In genomic region chr1:2554621-2555387, GRCh38 we compare ENCODE assay signal across 8 cellular contexts. TPM values are rescaled to one million over a fixed set of nuclear protein-coding genes. Genes with fewer than 3 reads are reported as not detected.
DNase-seq lines count a peak whose midpoint lies in the region; ATAC-seq and TF ChIP-seq lines count a peak whose summit lies in the region.

No MANE protein-coding gene starts in this region.

- H3K27ac Mint-ChIP-seq in activated T-helper 17 cell treated with anti-CD3 and anti-CD28 coated beads, Interleukin-2, amount 50 U/mL, for 72 hours, result peak overlapping the region; percentile 94
- peak overlapping the region; percentile 99 for H3K27ac Mint-ChIP-seq in stimulated activated effector memory CD8-positive, alpha-beta T cell treated with anti-CD3 and anti-CD28 coated beads, Interleukin-12 subunit alpha, Interleukin-12 subunit beta, amount 100 ng/mL, for 72 hours

- peak overlapping the region; percentile 96 for H3K4me3 Mint-ChIP-seq in activated T-helper 17 cell treated with anti-CD3 and anti-CD28 coated beads, Interleukin-2, amount 50 U/mL, for 72 hours
- peak overlapping the region; percentile 99 for H3K4me3 Mint-ChIP-seq in stimulated activated effector memory CD8-positive, alpha-beta T cell treated with anti-CD3 and anti-CD28 coated beads, Interleukin-12 subunit alpha, Interleukin-12 subunit beta, amount 100 ng/mL, for 72 hours

- no peaks in the 10 kb centered on the region; the same call in 1 of the 2 replicates for H3K36me3 ChIP-seq in KOPT-K1 (ENCODE audit: insufficient read depth, low read length)
- H3K36me3 ChIP-seq in kidney epithelial cell (ENCODE audit: control insufficient read depth, insufficient read depth, low read length), result no peaks in the 10 kb centered on the region

- TF ChIP-seq CTCF in kidney epithelial cell (IDR thresholded peaks at IDR 0.05; ENCODE audit: insufficient read depth, low read length, poor library complexity, severe bottlenecking), result peak; percentile 59

- H3K27me3 Mint-ChIP-seq in activated T-helper 17 cell treated with anti-CD3 and anti-CD28 coated beads, Interleukin-2, amount 50 U/mL, for 72 hours, result no peaks in the 10 kb centered on the region

- no peak for ATAC-seq in activated T-helper 17 cell treated with anti-CD3 and anti-CD28 coated beads, Interleukin-2, amount 50 U/mL, for 72 hours (replicated peaks)
- no peak for ATAC-seq in stimulated activated effector memory CD8-positive, alpha-beta T cell treated with anti-CD3 and anti-CD28 coated beads, Interleukin-12 subunit alpha, Interleukin-12 subunit beta, amount 100 ng/mL, for 72 hours
- ATAC-seq in GM18511 (IDR thresholded peaks at IDR 0.05; ENCODE audit: unreplicated experiment) (no peak), GM19397 (IDR thresholded peaks at IDR 0.05; ENCODE audit: unreplicated experiment) (no peak)

- no peak overlapping the region for H3K4me3 ChIP-seq in kidney epithelial cell (ENCODE audit: low read depth, low read length)

- DNase-seq in CD1c-positive myeloid dendritic cell (ENCODE audit: extremely low spot score) (peak; percentile 51), kidney epithelial cell (ENCODE audit: low read depth) (no peak), NCI-H2107 (lab: John Stamatoyannopoulos, UW) (no peak)
- peak in 1 of 2 donors; percentile 65 for DNase-seq in stimulated activated effector memory CD8-positive, alpha-beta T cell treated with anti-CD3 and anti-CD28 coated beads, Interleukin-12 subunit alpha, Interleukin-12 subunit beta, amount 100 ng/mL, for 72 hours (ENCODE audit: low spot score in 2 of 2)

- peaks cover 59% of the 10 kb centered on the region for H3K36me3 Mint-ChIP-seq in activated T-helper 17 cell treated with anti-CD3 and anti-CD28 coated beads, Interleukin-2, amount 50 U/mL, for 72 hours (ENCODE audit: low read depth)
- H3K36me3 Mint-ChIP-seq in stimulated activated effector memory CD8-positive, alpha-beta T cell treated with anti-CD3 and anti-CD28 coated beads, Interleukin-12 subunit alpha, Interleukin-12 subunit beta, amount 100 ng/mL, for 72 hours, result peaks cover 36% of the 10 kb centered on the region

- H3K9me3 ChIP-seq in KOPT-K1 (ENCODE audit: insufficient read depth, low read length, poor library complexity, severe bottlenecking), result no peaks in the 10 kb centered on the region

- H3K27me3 ChIP-seq in kidney epithelial cell (ENCODE audit: control insufficient read depth, insufficient read depth, low read length), result peaks cover 12% of the 10 kb centered on the region

- no peaks in the 10 kb centered on the region for H3K9me3 Mint-ChIP-seq in activated T-helper 17 cell treated with anti-CD3 and anti-CD28 coated beads, Interleukin-2, amount 50 U/mL, for 72 hours
- H3K9me3 Mint-ChIP-seq in stimulated activated effector memory CD8-positive, alpha-beta T cell treated with anti-CD3 and anti-CD28 coated beads, Interleukin-12 subunit alpha, Interleukin-12 subunit beta, amount 100 ng/mL, for 72 hours, result no peaks in the 10 kb centered on the region

- H3K27ac ChIP-seq in KOPT-K1 (ENCODE audit: low read depth, low read length, poor library complexity, severe bottlenecking), result peak overlapping the region; percentile 99

- peaks cover 4% of the 10 kb centered on the region for H3K4me1 Mint-ChIP-seq in activated T-helper 17 cell treated with anti-CD3 and anti-CD28 coated beads, Interleukin-2, amount 50 U/mL, for 72 hours
- H3K4me1 Mint-ChIP-seq in stimulated activated effector memory CD8-positive, alpha-beta T cell treated with anti-CD3 and anti-CD28 coated beads, Interleukin-12 subunit alpha, Interleukin-12 subunit beta, amount 100 ng/mL, for 72 hours, result peaks cover 46% of the 10 kb centered on the region

RNA-seq across cellular contexts. Expression of gene TNFRSF14, which starts 1.4 kb away (rescaled TPM):
- 100 to 1,000 TPM in 1 of 2 donors, 10 to 100 TPM in 1; 93.2 to 299 TPM for total RNA-seq in activated T-helper 17 cell treated with anti-CD3 and anti-CD28 coated beads, Interleukin-2, amount 50 U/mL, for 72 hours
- total RNA-seq in kidney epithelial cell, result 14.7 and 16.8 TPM in 2 replicates

RNA-seq across cellular contexts. Expression of gene HES5, which starts 24.7 kb away (rescaled TPM):
- total RNA-seq in activated T-helper 17 cell treated with anti-CD3 and anti-CD28 coated beads, Interleukin-2, amount 50 U/mL, for 72 hours, result not detected
- total RNA-seq in kidney epithelial cell, result 0.71 TPM in 1 of 2 replicates, not detected in the other

RNA-seq across cellular contexts. Expression of gene PANK4, which starts 28.4 kb away (rescaled TPM):
- 10 to 100 TPM; 41.7 to 54.9 TPM for total RNA-seq in activated T-helper 17 cell treated with anti-CD3 and anti-CD28 coated beads, Interleukin-2, amount 50 U/mL, for 72 hours
- 25.5 and 28.9 TPM in 2 replicates for total RNA-seq in kidney epithelial cell

RNA-seq across cellular contexts. Expression of gene PRXL2B, which starts 31.8 kb away (rescaled TPM):
- total RNA-seq in activated T-helper 17 cell treated with anti-CD3 and anti-CD28 coated beads, Interleukin-2, amount 50 U/mL, for 72 hours, result 10 to 100 TPM; 27.4 to 36.3 TPM
- 42.0 and 46.6 TPM in 2 replicates for total RNA-seq in kidney epithelial cell
